ENCODE assay signal across 9 cellular contexts in genomic region chr17:40323317-40323716, GRCh38. TPM values are rescaled to one million over a fixed set of nuclear protein-coding genes. Genes with fewer than 3 reads are reported as not detected.
DNase-seq lines count a peak whose midpoint lies in the region; ATAC-seq and TF ChIP-seq lines count a peak whose summit lies in the region.
"Had no signal": no experiment of that assay in that cellular context is flagged by ENCODE, and none has a peak within 500 bp of the region (broad histone marks: within the 10 kb centered on the region; RNA-seq: fewer than 3 reads in every experiment).

No MANE protein-coding gene starts in this region.

- peak overlapping the region; percentile 91 for H3K4me3 Mint-ChIP-seq in CD8-positive, alpha-beta T cell

- peak overlapping the region; percentile 99 for H3K27ac Mint-ChIP-seq in CD8-positive, alpha-beta T cell

- peak in 1 of 7 experiments; percentile 45 for DNase-seq in CD8-positive, alpha-beta T cell
- DNase-seq in NCI-H510A treated with DMSO at 0.1 percent for 48 hours (lab: John Stamatoyannopoulos, UW) (no peak), SKM-1 treated with dmso at 0.1 percent for 144 hours (lab: John Stamatoyannopoulos, UW; ENCODE audit: unreplicated experiment) (no peak)
- no peak for DNase-seq in effector CD4-positive, alpha-beta T cell

- no peak overlapping the region for H2AFZ ChIP-seq in OCI-LY3 (ENCODE audit: low read depth, low read length)
- H2AFZ ChIP-seq in parathyroid adenoma = no peak overlapping the region

- H3K27me3 Mint-ChIP-seq in CD8-positive, alpha-beta T cell (ENCODE audit: low read depth) = no peaks in the 10 kb centered on the region

- H3K36me3 ChIP-seq in CD8-positive, alpha-beta T cell (ENCODE audit: insufficient read depth, low read length) = no peaks in the 10 kb centered on the region
- H3K36me3 ChIP-seq in OCI-LY3 (replicated peaks; ENCODE audit: low read depth, low read length) = no peaks in the 10 kb centered on the region
- H3K36me3 ChIP-seq in ectodermal cell (ENCODE audit: control insufficient read depth, insufficient read depth, low read length) = no peaks in the 10 kb centered on the region
- no peaks in the 10 kb centered on the region for H3K36me3 ChIP-seq in parathyroid adenoma (ENCODE audit: control insufficient read depth, insufficient read depth, low read length)

- H4K20me1 ChIP-seq in OCI-LY3 (ENCODE audit: insufficient read depth, low read length) = peaks cover 54% of the 10 kb centered on the region

- H3K36me3 Mint-ChIP-seq in CD8-positive, alpha-beta T cell = peaks cover 13% of the 10 kb centered on the region

- H3K9me3 ChIP-seq in CD8-positive, alpha-beta T cell (ENCODE audit: low read length) = no peaks in the 10 kb centered on the region
- no peaks in the 10 kb centered on the region for H3K9me3 ChIP-seq in OCI-LY3 (ENCODE audit: insufficient read depth, low read length)
- no peaks in the 10 kb centered on the region for H3K9me3 ChIP-seq in ectodermal cell (ENCODE audit: control insufficient read depth, low read length)
- H3K9me3 ChIP-seq in parathyroid adenoma (ENCODE audit: control insufficient read depth, low read length) = no peaks in the 10 kb centered on the region

- H3K4me1 ChIP-seq in CD8-positive, alpha-beta T cell (ENCODE audit: insufficient read depth, low read length) = peaks cover 88% of the 10 kb centered on the region
- H3K4me1 ChIP-seq in OCI-LY3 (ENCODE audit: low read length) = peaks cover 81% of the 10 kb centered on the region
- H3K4me1 ChIP-seq in ectodermal cell (ENCODE audit: control insufficient read depth, insufficient read depth, low read length) = peaks cover 31% of the 10 kb centered on the region
- peaks cover 45% of the 10 kb centered on the region for H3K4me1 ChIP-seq in parathyroid adenoma

- no peak for ATAC-seq in CD8-positive, alpha-beta T cell
- ATAC-seq in HG02642 (IDR thresholded peaks at IDR 0.05; ENCODE audit: poor library complexity, unreplicated experiment) = no peak

- 92 to 98% methylated on average over 3 of the region's 3 CpGs for WGBS in ectodermal cell, 2 experiments

- H3K9me3 Mint-ChIP-seq in CD8-positive, alpha-beta T cell = no peaks in the 10 kb centered on the region

- peaks cover 91% of the 10 kb centered on the region for H3K4me1 Mint-ChIP-seq in CD8-positive, alpha-beta T cell (ENCODE audit: low read depth)

- CTCF ChIA-PET in CD8-positive, alpha-beta T cell (lab: Charles Lee) = interaction anchor here (0.9 to 34.6 kb wide), 4 partner anchors 15 to 153 kb away, joined by 3 to 1103 read pairs (median 30); partner anchors contain the start of genes GJD3 and RARA

- no peaks in the 10 kb centered on the region for H3K27me3 ChIP-seq in CD8-positive, alpha-beta T cell (ENCODE audit: insufficient read depth, low read length)
- H3K27me3 ChIP-seq in OCI-LY3 (ENCODE audit: low read depth, low read length) (no peaks in the 10 kb centered on the region), ectodermal cell (ENCODE audit: control insufficient read depth, insufficient read depth, low read length, poor library complexity, severe bottlenecking) (peaks cover 10% of the 10 kb centered on the region), parathyroid adenoma (ENCODE audit: control insufficient read depth, insufficient read depth, low read length) (no peaks in the 10 kb centered on the region)

- H3K4me3 ChIP-seq in CD8-positive, alpha-beta T cell (ENCODE audit: low read depth, low read length) = peak overlapping the region; percentile 91
- H3K4me3 ChIP-seq in OCI-LY3 (ENCODE audit: low read length) (peak overlapping the region; percentile 93), ectodermal cell (ENCODE audit: insufficient read depth, low read depth, low read length) (no peak overlapping the region), parathyroid adenoma (ENCODE audit: low read depth, low read length) (peak overlapping the region; percentile 66)

- POLR2A ChIA-PET in CD8-positive, alpha-beta T cell (lab: Charles Lee) = interaction anchor here (0.5 to 6.1 kb wide), 17 partner anchors 8 to 1510 kb away, joined by 3 to 51 read pairs (median 4); partner anchors contain the start of gene RARA

- H3K9ac ChIP-seq in OCI-LY3 (ENCODE audit: low read length) (peak overlapping the region; percentile 76), parathyroid adenoma (no peak overlapping the region)

- H3K4me2 ChIP-seq in OCI-LY3 (ENCODE audit: low read length) (peak overlapping the region; percentile 96), parathyroid adenoma (ENCODE audit: low read length) (peak overlapping the region; percentile 90)

- H3K79me2 ChIP-seq in OCI-LY3 (ENCODE audit: low read length) (peaks cover 99% of the 10 kb centered on the region), parathyroid adenoma (peaks cover 49% of the 10 kb centered on the region)

- no peak for TF ChIP-seq CTCF in CD8-positive, alpha-beta T cell (IDR thresholded peaks at IDR 0.05)
- no peak for TF ChIP-seq CTCF in OCI-LY3 (IDR thresholded peaks at IDR 0.05; ENCODE audit: low read depth, low read length)
- TF ChIP-seq CTCF in parathyroid adenoma (IDR thresholded peaks at IDR 0.05) = no peak

- H3K27ac ChIP-seq in CD8-positive, alpha-beta T cell (ENCODE audit: low read depth, low read length) = peak overlapping the region; percentile 94
- H3K27ac ChIP-seq in OCI-LY3 (ENCODE audit: low read length) = peak overlapping the region; percentile 94
- H3K27ac ChIP-seq in ectodermal cell (ENCODE audit: insufficient read depth, low read depth, low read length, poor library complexity, severe bottlenecking) = peak overlapping the region; percentile 47
- peak overlapping the region; percentile 82 for H3K27ac ChIP-seq in parathyroid adenoma

- intact Hi-C loops in CD8-positive, alpha-beta T cell (cut with DNase I, micrococcal nuclease) = loop anchor here (1.0 to 10.0 kb wide), 9 partner anchors 15 to 289 kb away; partner anchors contain the start of gene RARA (in 1 of the 2)

RNA-seq across cellular contexts. Expression of gene RARA, which starts 14.3 kb away (rescaled TPM):
- 100 to 1,000 TPM; 133 TPM for total RNA-seq in CD8-positive, alpha-beta T cell
- 14.2 TPM for polyA plus RNA-seq in ectodermal cell (2013, experiment 1 of 4)
- 19.1 TPM for polyA plus RNA-seq in ectodermal cell (2013, experiment 2 of 4)
- 16.9 TPM for polyA plus RNA-seq in ectodermal cell (2013, experiment 3 of 4)
- polyA plus RNA-seq in ectodermal cell (2013, experiment 4 of 4) = 19.9 TPM

RNA-seq across cellular contexts. Expression of gene CDC6, which starts 35.6 kb away (rescaled TPM):
- total RNA-seq in CD8-positive, alpha-beta T cell = 1 to 10 TPM; 2.0 to 2.9 TPM
- polyA plus RNA-seq in ectodermal cell (2013, experiment 1 of 4) = 66.7 TPM
- polyA plus RNA-seq in ectodermal cell (2013, experiment 2 of 4) = 69.9 TPM
- polyA plus RNA-seq in ectodermal cell (2013, experiment 3 of 4) = 49.9 TPM
- polyA plus RNA-seq in ectodermal cell (2013, experiment 4 of 4) = 49.4 TPM

RNA-seq across cellular contexts. Expression of gene GJD3, which starts 41.2 kb away (rescaled TPM):
- not detected for total RNA-seq in CD8-positive, alpha-beta T cell
- not detected for polyA plus RNA-seq in ectodermal cell (2013, experiment 1 of 4)
- polyA plus RNA-seq in ectodermal cell (2013, experiment 2 of 4) = 0.46 TPM
- polyA plus RNA-seq in ectodermal cell (2013, experiment 3 of 4) = 0.32 TPM
- polyA plus RNA-seq in ectodermal cell (2013, experiment 4 of 4) = not detected
- total RNA-seq: T-helper 1 cell treated with Interleukin-12 subunit alpha and Interleukin-12 subunit beta and Interleukin-4 antibody, amounts not matched to agents 30 ng/mL and 1 ng/mL, for 36 hours had no signal
